ENCODE assay signal across 8 cellular contexts in the genomic region with DNA sequence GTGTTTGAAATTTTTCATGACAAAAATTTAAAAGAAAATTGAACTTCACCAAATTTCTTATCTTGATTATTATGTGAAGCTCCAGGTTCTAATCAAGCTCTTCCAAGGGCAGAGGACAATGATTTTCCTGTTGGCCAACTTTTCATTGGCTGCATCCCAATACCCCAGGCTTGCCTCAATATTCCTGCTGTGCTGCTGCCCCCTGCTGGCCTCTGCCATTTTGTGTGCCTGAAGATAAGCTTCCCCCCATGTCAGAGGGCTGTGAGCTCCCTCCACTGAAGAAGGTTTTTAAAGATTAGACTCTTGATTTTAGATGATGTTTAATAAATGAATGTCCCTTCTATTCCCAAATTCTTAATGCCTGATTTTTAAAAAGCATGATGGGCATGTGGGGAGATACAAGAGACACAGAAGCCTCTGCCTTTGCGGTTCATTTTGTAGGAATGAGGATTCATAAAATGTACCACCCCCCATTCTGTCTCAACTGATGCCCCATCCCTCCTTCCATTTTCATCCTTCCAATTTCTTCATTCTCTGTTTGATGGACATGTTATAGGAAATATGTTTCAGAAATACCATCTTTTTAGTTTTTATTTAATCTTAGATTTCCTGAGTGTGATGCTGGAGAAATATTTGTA.
A peak's percentile ranks its signal among the peaks of the same experiment; 100 is the strongest.
DNase-seq lines count a peak whose midpoint lies in the region; ATAC-seq and TF ChIP-seq lines count a peak whose summit lies in the region.

No MANE protein-coding gene starts in this region.

- peak; percentile 79 for TF ChIP-seq CTCF in WI38 (IDR thresholded peaks at IDR 0.05; ENCODE audit: low read depth, low read length)
- TF ChIP-seq CTCF in lower leg skin (IDR thresholded peaks at IDR 0.05), result no peak

- H3K4me3 ChIP-seq in WI38 (ENCODE audit: low read depth, low read length) (no peak overlapping the region), lower leg skin (ENCODE audit: low read depth, poor library complexity, severe bottlenecking) (no peak overlapping the region)

- intact Hi-C loops in lower leg skin (cut with DNase I; ENCODE audit: low total_unique reads), result no loop called here

- no peak for TF ChIP-seq POLR2A in lower leg skin (IDR thresholded peaks at IDR 0.05)

- DNase-seq in activated CD4-positive, alpha-beta T cell treated with anti-CD3 and anti-CD28 coated beads for 24 hours (ENCODE audit: low read depth in 2 of 2), result peak; percentile 38 to 68
- DNase-seq in activated CD4-positive, alpha-beta T cell treated with anti-CD3 and anti-CD28 coated beads for 1 hour, result no peak
- DNase-seq in NCI-H1694 (lab: John Stamatoyannopoulos, UW), result peak; percentile 76
- peak; percentile 86 for DNase-seq in dermis blood vessel endothelial cell
- DNase-seq in lower leg skin (ENCODE audit: low spot score in 2 of 2), result peak; percentile 26 to 89
- peak; percentile 1 to 27 for DNase-seq in stimulated activated CD8-positive, alpha-beta memory T cell treated with anti-CD3 and anti-CD28 coated beads, Interleukin-4, amount 100 ng/mL, for 4 hours (ENCODE audit: low read depth in 2 of 2, low spot score in 1 of 2)

- 96 to 98% methylated on average over 1 of the region's 1 CpG for WGBS in lower leg skin, 2 donors

- no peak for ATAC-seq in GM21515 (IDR thresholded peaks at IDR 0.05; ENCODE audit: unreplicated experiment)
